Comparison of ENCODE assay signal across 8 cellular contexts in genomic region chr12:118330421-118331018, GRCh38. TPM values are rescaled to one million over a fixed set of nuclear protein-coding genes. Genes with fewer than 3 reads are reported as not detected.
DNase-seq lines count a peak whose midpoint lies in the region; ATAC-seq and TF ChIP-seq lines count a peak whose summit lies in the region.

No MANE protein-coding gene starts in this region.

- peaks cover 10% of the 10 kb centered on the region for H3K4me1 Mint-ChIP-seq in activated CD8-positive, alpha-beta memory T cell treated with anti-CD3 and anti-CD28 coated beads, Interleukin-2, amount 10 ng/mL, durations not matched to agents 7 days and 5 days

- CTCF ChIA-PET in activated CD8-positive, alpha-beta memory T cell treated with anti-CD3 and anti-CD28 coated beads, Interleukin-2, amount 10 ng/mL, durations not matched to agents 7 days and 5 days (lab: Charles Lee) = no interaction called here

- no peaks in the 10 kb centered on the region for H3K9me3 Mint-ChIP-seq in activated CD8-positive, alpha-beta memory T cell treated with anti-CD3 and anti-CD28 coated beads, Interleukin-2, amount 10 ng/mL, durations not matched to agents 7 days and 5 days (ENCODE audit: low read depth)

- intact Hi-C loops in thyroid gland (cut with DNase I) = no loop called here

- WGBS in thyroid gland, 2 donors = 67 to 78% methylated on average over 3 of the region's 3 CpGs

- H3K4me3 Mint-ChIP-seq in activated CD8-positive, alpha-beta memory T cell treated with anti-CD3 and anti-CD28 coated beads, Interleukin-2, amount 10 ng/mL, durations not matched to agents 7 days and 5 days = no peak overlapping the region

- H3K27me3 Mint-ChIP-seq in activated CD8-positive, alpha-beta memory T cell treated with anti-CD3 and anti-CD28 coated beads, Interleukin-2, amount 10 ng/mL, durations not matched to agents 7 days and 5 days = no peaks in the 10 kb centered on the region

- H3K4me3 ChIP-seq in GM12865 (ENCODE audit: low read depth, low read length) = no peak overlapping the region
- H3K4me3 ChIP-seq in thyroid gland (replicated peaks in 1 of 3) = no peak overlapping the region

- DNase-seq in GM12865 (ENCODE audit: low read depth) (peak; percentile 61), RPMI7951 (ENCODE audit: low read depth) (peak; percentile 84), iris pigment epithelial cell (ENCODE audit: low read depth) (peak; percentile 85), thyroid gland (no peak), NCI-H2196 (lab: John Stamatoyannopoulos, UW; ENCODE audit: unreplicated experiment) (no peak), NCI-H345 (lab: John Stamatoyannopoulos, UW) (no peak)
- no peak for DNase-seq in activated CD8-positive, alpha-beta memory T cell treated with anti-CD3 and anti-CD28 coated beads, Interleukin-2, amount 10 ng/mL, durations not matched to agents 7 days and 5 days

- H3K36me3 Mint-ChIP-seq in activated CD8-positive, alpha-beta memory T cell treated with anti-CD3 and anti-CD28 coated beads, Interleukin-2, amount 10 ng/mL, durations not matched to agents 7 days and 5 days = peaks cover 32% of the 10 kb centered on the region

- TF ChIP-seq POLR2A in thyroid gland (IDR thresholded peaks at IDR 0.05) = no peak

- H3K4me1 ChIP-seq in thyroid gland = no peaks in the 10 kb centered on the region

- no peak overlapping the region for H3K27ac ChIP-seq in thyroid gland

- no peak overlapping the region for H3K27ac Mint-ChIP-seq in activated CD8-positive, alpha-beta memory T cell treated with anti-CD3 and anti-CD28 coated beads, Interleukin-2, amount 10 ng/mL, durations not matched to agents 7 days and 5 days

- H3K27me3 ChIP-seq in thyroid gland = no peaks in the 10 kb centered on the region

- ATAC-seq in HG02642 (IDR thresholded peaks at IDR 0.05; ENCODE audit: poor library complexity, unreplicated experiment) = peak; percentile 77
- no peak for ATAC-seq in activated CD8-positive, alpha-beta memory T cell treated with anti-CD3 and anti-CD28 coated beads, Interleukin-2, amount 10 ng/mL, durations not matched to agents 7 days and 5 days

- TF ChIP-seq CTCF in GM12865 (IDR thresholded peaks at IDR 0.05; ENCODE audit: insufficient read depth, low read depth, low read length, missing control alignments) (no peak), thyroid gland (IDR thresholded peaks at IDR 0.05) (no peak)

- H3K36me3 ChIP-seq in thyroid gland = no peaks in the 10 kb centered on the region

- no peaks in the 10 kb centered on the region for H3K9me3 ChIP-seq in thyroid gland

RNA-seq across cellular contexts. Expression of gene TAOK3, which starts 42.2 kb away (rescaled TPM):
- total RNA-seq in RPMI7951 (2014; rRNA removed; shearing (Covaris generic)) = 17.7 and 22.6 TPM in 2 replicates
- total RNA-seq in thyroid gland = 10 to 100 TPM; 38.4 to 65.3 (median 50.2) TPM
- 10 to 100 TPM; 60.5 to 64.9 TPM for total RNA-seq in activated CD8-positive, alpha-beta memory T cell treated with anti-CD3 and anti-CD28 coated beads, Interleukin-2, amount 10 ng/mL, durations not matched to agents 7 days and 5 days

RNA-seq across cellular contexts. Expression of gene SUDS3, which starts 45.8 kb away (rescaled TPM):
- total RNA-seq in RPMI7951 (2014; rRNA removed; shearing (Covaris generic)) = 20.5 and 32.0 TPM in 2 replicates
- 10 to 100 TPM; 56.5 to 75.7 (median 62.7) TPM for total RNA-seq in thyroid gland
- 10 to 100 TPM; 22.6 to 26.5 TPM for total RNA-seq in activated CD8-positive, alpha-beta memory T cell treated with anti-CD3 and anti-CD28 coated beads, Interleukin-2, amount 10 ng/mL, durations not matched to agents 7 days and 5 days

Comparison
In these comparisons a context has a peak if more than half of its experiments do, and no peak if none do; other contexts are left out.
1. DNase-seq: peak in GM12865 (single experiment), RPMI7951 (single experiment) and iris pigment epithelial cell (single experiment); none in thyroid gland (0 of 2), activated CD8-positive, alpha-beta memory T cell treated with anti-CD3 and anti-CD28 coated beads, Interleukin-2, amount 10 ng/mL, durations not matched to agents 7 days and 5 days (single experiment), NCI-H2196 (single experiment) and NCI-H345 (single experiment).